ENCODE assay signal across 36 cellular contexts in the genomic region with DNA sequence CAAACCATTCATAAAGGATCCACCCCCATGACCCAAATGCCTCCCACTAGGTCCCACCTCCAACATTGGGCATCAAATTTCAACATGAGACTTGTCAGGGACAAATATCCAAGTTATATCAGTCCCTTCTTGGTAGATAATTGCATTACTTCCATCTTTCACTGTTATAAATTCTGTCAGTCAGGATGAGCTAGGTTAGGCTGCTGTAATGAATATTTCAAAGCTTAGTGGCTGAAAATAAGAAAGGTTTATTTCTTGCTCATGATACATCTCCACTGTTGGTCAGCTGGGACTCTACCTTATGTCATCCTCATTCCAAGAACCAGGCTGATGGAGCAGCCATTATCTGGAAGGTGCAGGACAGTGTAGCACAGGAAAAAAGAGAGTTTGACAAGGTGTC. TPM values are rescaled to one million over a fixed set of nuclear protein-coding genes. Genes with fewer than 3 reads are reported as not detected.
"Had no signal": no experiment of that assay in that cellular context is flagged by ENCODE, and none has a peak within 500 bp of the region (broad histone marks: within the 10 kb centered on the region; RNA-seq: fewer than 3 reads in every experiment).

No MANE protein-coding gene starts in this region.

- H3K27me3 ChIP-seq: MG63 had no signal

- H3K4me3 ChIP-seq: MG63 had no signal

- H3K27ac ChIP-seq: KMS-11 had no signal

- H3K4me2 ChIP-seq: KMS-11 had no signal

- DNase-seq: Karpas-422, Kasumi-1, KG1, MG63, MM.1S, MV-4-11, NCI-H1048, NCI-H1092, NCI-H1092 treated with DMSO at 0.1 percent for 48 hours, NCI-H1105, NCI-H1105 treated with DMSO at 0.1 percent for 48 hours, NCI-H1417, NCI-H1417 treated with DMSO at 0.1 percent for 48 hours, NCI-H1436, NCI-H1436 treated with DMSO at 0.1 percent for 48 hours, NCI-H146, NCI-H1694, NCI-H1694 treated with DMSO at 0.1 percent for 48 hours, NCI-H187, NCI-H187 treated with DMSO at 0.1 percent for 48 hours, NCI-H1930, NCI-H2029, NCI-H2029 treated with DMSO at 0.1 percent for 48 hours, NCI-H2081, NCI-H2081 treated with DMSO at 0.1 percent for 48 hours, NCI-H2107, NCI-H2171, NCI-H2171 treated with DMSO at 0.1 percent for 48 hours, NCI-H2227 treated with DMSO at 0.1 percent for 48 hours, NCI-H226, NCI-H345, NCI-H446, NCI-H446 treated with DMSO at 0.1 percent for 48 hours, NCI-H510A had no signal

- H3K9ac ChIP-seq: KMS-11 had no signal

- H3K36me3 ChIP-seq: MG63 had no signal

RNA-seq across cellular contexts. Expression of a gene that starts 50.3 kb away (rescaled TPM):
- total RNA-seq: LHCN-M2 had no signal
